In the genomic region with DNA sequence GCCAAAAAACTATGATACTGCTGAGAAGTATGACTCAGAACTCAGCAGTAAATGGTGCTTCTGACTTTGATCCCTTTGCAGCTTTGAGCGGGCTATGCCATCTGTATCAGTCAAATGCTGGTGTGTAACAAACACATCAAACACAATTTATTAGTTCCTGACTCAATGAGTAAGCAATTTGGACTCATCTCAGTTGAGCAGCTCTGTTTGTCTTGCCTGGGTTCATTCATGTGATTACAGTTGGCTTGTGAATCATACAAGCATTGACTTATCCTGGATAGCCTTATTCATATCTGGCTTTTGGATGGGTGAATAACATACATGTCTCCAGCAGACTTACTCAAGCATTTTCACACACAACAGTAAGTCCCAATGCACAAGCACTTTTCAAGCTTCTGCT, we compare ENCODE assay signal across 14 cellular contexts.
"Had no signal": no experiment of that assay in that cellular context is flagged by ENCODE, and none has a peak within 500 bp of the region (broad histone marks: within the 10 kb centered on the region; RNA-seq: fewer than 3 reads in every experiment).

No MANE protein-coding gene starts in this region.

- H3K27me3 Mint-ChIP-seq: stimulated activated naive CD8-positive, alpha-beta T cell treated with anti-CD3 and anti-CD28 coated beads, Interleukin-15, amount 100 ng/mL, for 72 hours had no signal

- H3K4me3 Mint-ChIP-seq: activated T-cell treated with anti-CD3 and anti-CD28 coated beads, Interleukin-2, amount 50 U/mL, for 4 hours; stimulated activated naive CD8-positive, alpha-beta T cell treated with anti-CD3 and anti-CD28 coated beads, Interleukin-15, amount 100 ng/mL, for 72 hours had no signal

- DNase-seq: activated CD4-positive, alpha-beta T cell treated with anti-CD3 and anti-CD28 coated beads for 1 hour; activated CD4-positive, alpha-beta T cell treated with anti-CD3 and anti-CD28 coated beads, Interleukin-2, amount 50 U/mL, for 48 hours; activated effector memory CD4-positive, alpha-beta T cell treated with anti-CD3 and anti-CD28 coated beads, Interleukin-2, amount 50 U/mL, for 16 hours; activated T-cell treated with anti-CD3 and anti-CD28 coated beads, Interleukin-2, amount 50 U/mL, for 4 hours; amygdala; dorsolateral prefrontal cortex; esophagus squamous epithelium; pancreas; stimulated activated CD4-positive, alpha-beta T cell treated with anti-CD3 and anti-CD28 coated beads, Interleukin-4, amount 100 ng/mL, for 24 hours; stimulated activated naive CD8-positive, alpha-beta T cell treated with anti-CD3 and anti-CD28 coated beads, Interleukin-15, amount 100 ng/mL, for 72 hours; testis had no signal

- FAIRE-seq: pancreas had no signal

- H3K27ac Mint-ChIP-seq: activated naive CD4-positive, alpha-beta T cell treated with anti-CD3 and anti-CD28 coated beads, Interleukin-2, amount 50 U/mL, for 72 hours; stimulated activated naive CD8-positive, alpha-beta T cell treated with anti-CD3 and anti-CD28 coated beads, Interleukin-15, amount 100 ng/mL, for 72 hours had no signal

- H3K9me3 Mint-ChIP-seq: activated T-cell treated with anti-CD3 and anti-CD28 coated beads, Interleukin-2, amount 50 U/mL, for 4 hours had no signal

- H3K36me3 Mint-ChIP-seq: activated naive CD4-positive, alpha-beta T cell treated with anti-CD3 and anti-CD28 coated beads, Interleukin-2, amount 50 U/mL, for 72 hours had no signal

- H3K4me3 ChIP-seq: breast epithelium, dorsolateral prefrontal cortex, esophagus squamous epithelium, hepatocyte, pancreas, testis had no signal

- ATAC-seq: activated naive CD4-positive, alpha-beta T cell treated with anti-CD3 and anti-CD28 coated beads, Interleukin-2, amount 50 U/mL, for 72 hours; activated T-cell treated with anti-CD3 and anti-CD28 coated beads, Interleukin-2, amount 50 U/mL, for 4 hours; pancreas; stimulated activated naive CD8-positive, alpha-beta T cell treated with anti-CD3 and anti-CD28 coated beads, Interleukin-15, amount 100 ng/mL, for 72 hours had no signal

- H3K4me1 Mint-ChIP-seq: stimulated activated naive CD8-positive, alpha-beta T cell treated with anti-CD3 and anti-CD28 coated beads, Interleukin-15, amount 100 ng/mL, for 72 hours had no signal
